ENCODE assay signal across 8 cellular contexts in the genomic region with DNA sequence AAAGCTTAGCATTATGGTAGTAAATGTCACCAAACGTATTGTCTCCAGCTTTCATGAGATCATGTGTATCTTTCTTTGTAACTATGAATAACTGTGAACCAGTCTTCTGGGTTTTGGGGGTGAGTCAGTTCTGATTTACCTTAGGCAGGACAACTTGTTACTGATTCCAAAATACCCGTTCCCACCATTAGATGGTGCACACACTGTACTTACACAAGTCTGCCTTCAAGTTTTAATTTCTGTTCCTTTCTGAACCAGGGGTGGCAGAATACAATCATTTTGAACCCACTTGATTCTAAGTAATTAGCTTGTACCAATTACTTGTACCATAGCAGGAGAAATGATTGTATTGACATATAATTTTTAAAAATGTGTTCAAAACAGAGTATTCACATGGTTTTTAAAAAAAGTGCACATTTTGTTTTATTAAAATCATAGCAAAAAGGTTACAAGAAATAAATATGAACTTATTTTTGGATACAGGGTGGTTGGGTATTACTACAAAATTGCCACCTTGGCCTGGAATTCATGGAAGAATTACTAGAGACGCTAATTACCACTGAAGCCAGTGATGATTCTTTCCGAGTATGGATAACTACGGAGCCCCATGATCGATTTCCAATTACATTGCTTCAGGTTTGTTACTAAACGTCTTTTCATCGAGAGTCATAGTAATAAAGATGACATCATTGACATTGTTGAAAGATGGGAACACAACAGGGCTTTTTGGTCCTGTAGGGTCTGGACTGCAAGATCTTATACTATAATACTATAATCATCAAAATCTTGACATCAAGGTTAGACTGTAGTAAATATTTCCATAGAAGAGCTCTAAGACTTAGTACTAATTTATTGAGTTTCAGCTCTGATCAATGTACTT.
DNase-seq lines count a peak whose midpoint lies in the region; ATAC-seq, FAIRE-seq and TF ChIP-seq lines count a peak whose summit lies in the region.

No MANE protein-coding gene starts in this region.

- no peak for FAIRE-seq in D721Med (lab: Jason Lieb, UNC)

- no peaks in the 10 kb centered on the region for H4K20me1 ChIP-seq in GM23338 (replicated peaks; ENCODE audit: insufficient read depth)

- no peak overlapping the region for H3K4me3 Mint-ChIP-seq in GM23338
- no peak overlapping the region for H3K4me3 Mint-ChIP-seq in activated B cell treated with CpG ODN at 0.5 μM for 24 hours

- no peak overlapping the region for H3K4me2 ChIP-seq in GM23338

- no peaks in the 10 kb centered on the region for H3K9me2 ChIP-seq in GM23338 (ENCODE audit: insufficient read depth)

- 69 to 70% (median 69%) methylated on average over 8 of the region's 8 CpGs for WGBS in psoas muscle, 3 donors

- CTCF ChIA-PET in activated B cell treated with CpG ODN at 0.5 μM for 24 hours (lab: Charles Lee): interaction anchor here (1.2 to 2.8 kb wide), 3 partner anchors 19 to 336 kb away, joined by 3 to 24 read pairs (median 4); no protein-coding TSS in a partner anchor

- peaks cover 3% of the 10 kb centered on the region for H3K27me3 Mint-ChIP-seq in GM23338 (ENCODE audit: insufficient read depth, low read depth, poor library complexity)
- peaks cover 4% of the 10 kb centered on the region for H3K27me3 Mint-ChIP-seq in activated B cell treated with CpG ODN at 0.5 μM for 24 hours

- no peaks in the 10 kb centered on the region for H3K36me3 Mint-ChIP-seq in GM23338 (ENCODE audit: low read depth)
- no peaks in the 10 kb centered on the region for H3K36me3 Mint-ChIP-seq in activated B cell treated with CpG ODN at 0.5 μM for 24 hours (ENCODE audit: low read depth)

- intact Hi-C loops in activated B cell treated with CpG ODN at 0.5 μM for 24 hours (cut with micrococcal nuclease): loop anchor here (1.0 to 10.0 kb wide), 2 partner anchors 191 to 330 kb away; no protein-coding TSS in a partner anchor
- intact Hi-C loops in psoas muscle (cut with DNase I): loop anchor here (10.0 kb wide), 2 partner anchors 191 to 331 kb away; no protein-coding TSS in a partner anchor

- H3K27ac ChIP-seq in GM23338 (ENCODE audit: low read depth) (no peak overlapping the region), psoas muscle (no peak overlapping the region)

- no peaks in the 10 kb centered on the region for H3K9me3 ChIP-seq in psoas muscle

- DNase-seq in D721Med (ENCODE audit: insufficient read length, low spot score): no peak
- peak; percentile 77 for DNase-seq in GM23338 (ENCODE audit: low spot score)
- peak; percentile 56 for DNase-seq in NCI-H2227 (lab: John Stamatoyannopoulos, UW; ENCODE audit: unreplicated experiment)
- no peak for DNase-seq in activated B cell treated with CpG ODN at 0.5 μM for 24 hours
- DNase-seq in glomerular visceral epithelial cell (ENCODE audit: extremely low spot score): peak; percentile 51
- no peak for DNase-seq in psoas muscle
- DNase-seq in NCI-H1048 (lab: John Stamatoyannopoulos, UW): no peak

- no peaks in the 10 kb centered on the region for H3K9me3 Mint-ChIP-seq in GM23338
- H3K9me3 Mint-ChIP-seq in activated B cell treated with CpG ODN at 0.5 μM for 24 hours: no peaks in the 10 kb centered on the region

- TF ChIP-seq CTCF in D721Med (IDR thresholded peaks at IDR 0.05; ENCODE audit: insufficient read depth, missing control alignments) (peak; percentile 56), GM23338 (conservative IDR thresholded peaks at IDR 0.05; ENCODE audit: low read depth in 2 of 2) (peak; percentile 67 to 72), activated B cell treated with CpG ODN at 0.5 μM for 24 hours (IDR thresholded peaks at IDR 0.05) (no peak), psoas muscle (IDR thresholded peaks at IDR 0.05) (peak; percentile 66)

- no peaks in the 10 kb centered on the region for H3K79me2 ChIP-seq in GM23338 (replicated peaks; ENCODE audit: insufficient read depth)

- H3K4me1 ChIP-seq in GM23338 (ENCODE audit: insufficient read depth) (peaks cover 17% of the 10 kb centered on the region), psoas muscle (no peaks in the 10 kb centered on the region)

- H3K4me3 ChIP-seq in GM23338 (no peak overlapping the region), psoas muscle (no peak overlapping the region)

- H3F3A ChIP-seq in GM23338 (replicated peaks; ENCODE audit: low read depth): no peaks in the 10 kb centered on the region

- H3K36me3 ChIP-seq in GM23338 (ENCODE audit: insufficient read depth) (no peaks in the 10 kb centered on the region), psoas muscle (ENCODE audit: insufficient read depth in 1 of 2, low read depth in 1 of 2) (no peaks in the 10 kb centered on the region)

- no peak overlapping the region for H2AFZ ChIP-seq in GM23338

- H3K27ac Mint-ChIP-seq in GM23338: no peak overlapping the region
- no peak overlapping the region for H3K27ac Mint-ChIP-seq in activated B cell treated with CpG ODN at 0.5 μM for 24 hours

- H3K4me1 Mint-ChIP-seq in GM23338: peaks cover 21% of the 10 kb centered on the region
- no peaks in the 10 kb centered on the region for H3K4me1 Mint-ChIP-seq in activated B cell treated with CpG ODN at 0.5 μM for 24 hours

- ATAC-seq in GM23338 (peak; percentile 62; the same call in 2 of the 3 replicates), activated B cell treated with CpG ODN at 0.5 μM for 24 hours (ENCODE audit: low read depth) (peak; percentile 37), psoas muscle (peak; percentile 46 to 78 (median 70)), HG02798 (IDR thresholded peaks at IDR 0.05; ENCODE audit: poor library complexity, unreplicated experiment) (no peak)

- H3K27me3 ChIP-seq in GM23338 (ENCODE audit: insufficient read depth) (no peaks in the 10 kb centered on the region), psoas muscle (ENCODE audit: insufficient read depth in 3 of 3, low read length in 2 of 3) (peaks cover 0 to 2% (median 1%) of the 10 kb centered on the region in 3 donors)

- POLR2A ChIA-PET in activated B cell treated with CpG ODN at 0.5 μM for 24 hours (lab: Charles Lee): interaction anchor here (0.6 kb wide), 2 partner anchors 10 to 598 kb away, joined by 3 read pairs; no protein-coding TSS in a partner anchor

TF ChIP-seq in GM23338, 12 proteins besides CTCF, POLR2A, EP300 and RAD21 (continues in another document):
- TF ChIP-seq STAT1 (IDR thresholded peaks at IDR 0.05; ENCODE audit: unreplicated experiment) (no peak), EZH2phosphoT487 (IDR thresholded peaks at IDR 0.05; ENCODE audit: unreplicated experiment) (no peak), CREB1 (CRISPR knock-in tag; IDR thresholded peaks at IDR 0.05; ENCODE audit: low read depth) (no peak), EZH2 (IDR thresholded peaks at IDR 0.05; ENCODE audit: low read depth, unreplicated experiment) (no peak), ZNF331 (CRISPR knock-in tag; IDR thresholded peaks at IDR 0.05; ENCODE audit: low read depth) (no peak), POLR2AphosphoS5 (IDR thresholded peaks at IDR 0.05; ENCODE audit: low read depth) (no peak), JUNB (IDR thresholded peaks at IDR 0.05; ENCODE audit: unreplicated experiment) (no peak), ZNF114 (CRISPR knock-in tag; IDR thresholded peaks at IDR 0.05) (no peak)
- TF ChIP-seq, protein P1, sequence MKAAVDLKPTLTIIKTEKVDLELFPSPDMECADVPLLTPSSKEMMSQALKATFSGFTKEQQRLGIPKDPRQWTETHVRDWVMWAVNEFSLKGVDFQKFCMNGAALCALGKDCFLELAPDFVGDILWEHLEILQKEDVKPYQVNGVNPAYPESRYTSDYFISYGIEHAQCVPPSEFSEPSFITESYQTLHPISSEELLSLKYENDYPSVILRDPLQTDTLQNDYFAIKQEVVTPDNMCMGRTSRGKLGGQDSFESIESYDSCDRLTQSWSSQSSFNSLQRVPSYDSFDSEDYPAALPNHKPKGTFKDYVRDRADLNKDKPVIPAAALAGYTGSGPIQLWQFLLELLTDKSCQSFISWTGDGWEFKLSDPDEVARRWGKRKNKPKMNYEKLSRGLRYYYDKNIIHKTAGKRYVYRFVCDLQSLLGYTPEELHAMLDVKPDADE (IDR thresholded peaks at IDR 0.05): no peak
- TF ChIP-seq, protein P2, sequence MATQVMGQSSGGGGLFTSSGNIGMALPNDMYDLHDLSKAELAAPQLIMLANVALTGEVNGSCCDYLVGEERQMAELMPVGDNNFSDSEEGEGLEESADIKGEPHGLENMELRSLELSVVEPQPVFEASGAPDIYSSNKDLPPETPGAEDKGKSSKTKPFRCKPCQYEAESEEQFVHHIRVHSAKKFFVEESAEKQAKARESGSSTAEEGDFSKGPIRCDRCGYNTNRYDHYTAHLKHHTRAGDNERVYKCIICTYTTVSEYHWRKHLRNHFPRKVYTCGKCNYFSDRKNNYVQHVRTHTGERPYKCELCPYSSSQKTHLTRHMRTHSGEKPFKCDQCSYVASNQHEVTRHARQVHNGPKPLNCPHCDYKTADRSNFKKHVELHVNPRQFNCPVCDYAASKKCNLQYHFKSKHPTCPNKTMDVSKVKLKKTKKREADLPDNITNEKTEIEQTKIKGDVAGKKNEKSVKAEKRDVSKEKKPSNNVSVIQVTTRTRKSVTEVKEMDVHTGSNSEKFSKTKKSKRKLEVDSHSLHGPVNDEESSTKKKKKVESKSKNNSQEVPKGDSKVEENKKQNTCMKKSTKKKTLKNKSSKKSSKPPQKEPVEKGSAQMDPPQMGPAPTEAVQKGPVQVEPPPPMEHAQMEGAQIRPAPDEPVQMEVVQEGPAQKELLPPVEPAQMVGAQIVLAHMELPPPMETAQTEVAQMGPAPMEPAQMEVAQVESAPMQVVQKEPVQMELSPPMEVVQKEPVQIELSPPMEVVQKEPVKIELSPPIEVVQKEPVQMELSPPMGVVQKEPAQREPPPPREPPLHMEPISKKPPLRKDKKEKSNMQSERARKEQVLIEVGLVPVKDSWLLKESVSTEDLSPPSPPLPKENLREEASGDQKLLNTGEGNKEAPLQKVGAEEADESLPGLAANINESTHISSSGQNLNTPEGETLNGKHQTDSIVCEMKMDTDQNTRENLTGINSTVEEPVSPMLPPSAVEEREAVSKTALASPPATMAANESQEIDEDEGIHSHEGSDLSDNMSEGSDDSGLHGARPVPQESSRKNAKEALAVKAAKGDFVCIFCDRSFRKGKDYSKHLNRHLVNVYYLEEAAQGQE (IDR thresholded peaks at IDR 0.05; ENCODE audit: unreplicated experiment): no peak

Comparison
In these comparisons a context has a peak if more than half of its experiments do, and no peak if none do; other contexts are left out.
1. DNase-seq: peak in GM23338 (single experiment), NCI-H2227 (single experiment) and glomerular visceral epithelial cell (single experiment); none in D721Med (single experiment), activated B cell treated with CpG ODN at 0.5 μM for 24 hours (single experiment), psoas muscle (0 of 2) and NCI-H1048 (single experiment).